In genomic region chr5:95365302-95366095, GRCh38 we compare ENCODE assay signal across 20 cellular contexts. TPM values are rescaled to one million over a fixed set of nuclear protein-coding genes. Genes with fewer than 3 reads are reported as not detected.
"Had no signal": no experiment of that assay in that cellular context is flagged by ENCODE, and none has a peak within 500 bp of the region (broad histone marks: within the 10 kb centered on the region; RNA-seq: fewer than 3 reads in every experiment).

No MANE protein-coding gene starts in this region.

- H3K4me2 ChIP-seq: smooth muscle cell had no signal

- H3K4me1 ChIP-seq: left lung, sigmoid colon, stomach, suprapubic skin, tibial nerve had no signal

- H3K27me3 ChIP-seq: cardiac muscle cell, left lung, sigmoid colon, stomach, suprapubic skin, tibial nerve had no signal

- ATAC-seq: esophagus mucosa; left lung; stimulated activated memory B cell treated with anti-CD40 and anti-IgM and Interleukin-4, amounts not matched to agents 10 μg/mL and 1 μg/mL and 100 μg/mL, for 72 hours had no signal

- H3K4me3 ChIP-seq: cardiac muscle cell, left lung, lung, sigmoid colon, smooth muscle cell, stomach, suprapubic skin, tibial nerve had no signal

- H3K27ac ChIP-seq: cardiac muscle cell, left lung, sigmoid colon, stomach, suprapubic skin, tibial nerve had no signal

- H3K36me3 ChIP-seq: cardiac muscle cell, left lung, sigmoid colon, stomach, suprapubic skin, tibial nerve had no signal

- DNase-seq: activated CD4-positive, alpha-beta T cell treated with anti-CD3 and anti-CD28 coated beads, Interleukin-2, amount 50 U/mL, for 48 hours; activated naive CD4-positive, alpha-beta T cell treated with anti-CD3 and anti-CD28 coated beads for 36 hours; activated naive CD8-positive, alpha-beta T cell treated with anti-CD3 and anti-CD28 coated beads, Interleukin-2, amount 10 ng/mL, durations not matched to agents 7 days and 5 days; activated T-cell treated with anti-CD3 and anti-CD28 coated beads, Interleukin-2, amount 50 U/mL, for 48 hours; effector CD8-positive, alpha-beta T cell; foreskin melanocyte; left lung; naive B cell; sigmoid colon; stimulated activated CD4-positive, alpha-beta T cell treated with anti-CD3 and anti-CD28 coated beads, Interleukin-15, amount 100 ng/mL, for 24 hours; stomach had no signal

RNA-seq across cellular contexts. Expression of gene FAM81B, which starts 25.7 kb away (rescaled TPM):
- total RNA-seq: activated naive CD4-positive, alpha-beta T cell treated with anti-CD3 and anti-CD28 coated beads for 36 hours; activated naive CD8-positive, alpha-beta T cell treated with anti-CD3 and anti-CD28 coated beads, Interleukin-2, amount 10 ng/mL, durations not matched to agents 7 days and 5 days; cardiac muscle cell; esophagus mucosa; mesenteric fat pad; mucosa of gallbladder; sigmoid colon; smooth muscle cell; stomach; suprapubic skin; tibial nerve had no signal
